20 cellular contexts compared by ENCODE assay signal in the genomic region with DNA sequence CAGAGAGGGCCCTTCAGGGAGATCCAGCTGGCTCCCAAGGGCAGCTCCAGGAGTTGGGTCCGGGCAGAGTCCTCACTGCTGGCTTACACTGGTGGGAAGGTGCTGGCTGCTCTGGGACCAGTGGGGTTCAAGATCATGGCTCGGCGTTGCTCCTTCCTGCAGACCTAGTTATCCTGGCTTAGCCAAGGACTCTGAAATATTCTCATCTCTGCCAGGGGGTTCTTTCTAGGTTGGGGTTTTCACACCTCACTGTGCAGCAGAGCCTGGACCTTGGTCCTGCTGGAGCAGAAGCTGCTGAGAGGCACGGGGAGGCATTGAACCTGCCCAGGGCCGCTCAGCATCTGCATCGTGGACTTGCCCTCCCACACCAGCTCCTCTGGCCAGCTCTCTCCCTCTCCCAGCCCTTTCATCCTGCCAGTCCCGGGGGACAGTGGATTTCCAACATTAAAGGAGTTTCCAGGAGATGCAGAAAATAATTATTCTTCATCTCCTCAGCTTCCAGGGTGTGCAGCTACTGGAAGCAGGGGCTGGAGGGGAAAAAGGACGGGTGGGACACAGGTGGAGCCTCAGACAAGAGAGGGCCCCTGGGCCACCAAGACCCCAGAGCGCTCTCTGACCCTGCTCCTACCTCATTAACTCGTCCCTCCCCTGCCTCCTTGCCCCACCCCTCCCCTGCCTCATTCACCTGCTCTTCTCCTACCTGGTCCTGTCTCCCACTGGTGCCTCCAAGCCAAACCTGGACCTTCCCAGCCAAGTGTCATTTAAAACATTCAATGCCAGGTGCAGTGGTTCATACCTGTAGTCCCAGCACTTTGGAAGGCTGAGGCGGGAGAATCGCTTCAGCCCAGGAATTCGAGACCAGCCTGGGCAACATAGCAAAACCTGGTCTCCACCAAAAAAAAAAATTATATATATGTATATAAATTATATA. TPM values are rescaled to one million over a fixed set of nuclear protein-coding genes. Genes with fewer than 3 reads are reported as not detected.
DNase-seq lines count a peak whose midpoint lies in the region; ATAC-seq lines count a peak whose summit lies in the region.
"Had no signal": no experiment of that assay in that cellular context is flagged by ENCODE, and none has a peak within 500 bp of the region (broad histone marks: within the 10 kb centered on the region; RNA-seq: fewer than 3 reads in every experiment).

No MANE protein-coding gene starts in this region.

- peaks cover 4% of the 10 kb centered on the region for H3K27me3 Mint-ChIP-seq in activated naive CD4-positive, alpha-beta T cell treated with anti-CD3 and anti-CD28 coated beads, Interleukin-2, amount 10 ng/mL, durations not matched to agents 7 days and 5 days
- no peaks in the 10 kb centered on the region for H3K27me3 Mint-ChIP-seq in activated CD8-positive, alpha-beta memory T cell treated with anti-CD3 and anti-CD28 coated beads, Interleukin-2, amount 10 ng/mL, durations not matched to agents 7 days and 5 days

- peak; percentile 16 for DNase-seq in activated naive CD4-positive, alpha-beta T cell treated with anti-CD3 and anti-CD28 coated beads, Interleukin-2, amount 10 ng/mL, durations not matched to agents 7 days and 5 days
- DNase-seq in activated naive CD4-positive, alpha-beta T cell treated with anti-CD3 and anti-CD28 coated beads, Interleukin-2, amount 50 U/mL, for 72 hours (ENCODE audit: low spot score in 2 of 2): no peak
- peak; percentile 19 for DNase-seq in activated CD8-positive, alpha-beta memory T cell treated with anti-CD3 and anti-CD28 coated beads, Interleukin-2, amount 10 ng/mL, durations not matched to agents 7 days and 5 days
- peak; percentile 30 for DNase-seq in left lobe of liver (ENCODE audit: low spot score)
- no peak for DNase-seq in substantia nigra (lab: John Stamatoyannopoulos, UW)
- DNase-seq in NCI-H1105 (lab: John Stamatoyannopoulos, UW): no peak
- no peak for DNase-seq in RPMI8226
- DNase-seq in medulla oblongata (ENCODE audit: extremely low spot score): no peak
- DNase-seq: activated CD4-positive, alpha-beta T cell treated with anti-CD3 and anti-CD28 coated beads, Interleukin-2, amount 50 U/mL, for 4 hours; activated naive CD4-positive, alpha-beta T cell treated with anti-CD3 and anti-CD28 coated beads for 36 hours; DMS79; glutamatergic neuron; NCI-H187 treated with DMSO at 0.1 percent for 48 hours; NCI-H226; stimulated activated CD4-positive, alpha-beta T cell treated with anti-CD3 and anti-CD28 coated beads, Interleukin-15, amount 100 ng/mL, for 24 hours; T-helper 9 cell had no signal

- peak overlapping the region; percentile 51 for H3K27ac ChIP-seq in substantia nigra (ENCODE audit: low read depth, low read length, poor library complexity, severe bottlenecking)
- H3K27ac ChIP-seq: ascending aorta, parathyroid adenoma, upper lobe of left lung had no signal

- H3K4me1 Mint-ChIP-seq in activated naive CD4-positive, alpha-beta T cell treated with anti-CD3 and anti-CD28 coated beads, Interleukin-2, amount 10 ng/mL, durations not matched to agents 7 days and 5 days: no peaks in the 10 kb centered on the region
- H3K4me1 Mint-ChIP-seq in activated CD8-positive, alpha-beta memory T cell treated with anti-CD3 and anti-CD28 coated beads, Interleukin-2, amount 10 ng/mL, durations not matched to agents 7 days and 5 days: no peaks in the 10 kb centered on the region

- H3K27ac Mint-ChIP-seq in activated naive CD4-positive, alpha-beta T cell treated with anti-CD3 and anti-CD28 coated beads, Interleukin-2, amount 10 ng/mL, durations not matched to agents 7 days and 5 days: no peak overlapping the region
- no peak overlapping the region for H3K27ac Mint-ChIP-seq in activated naive CD4-positive, alpha-beta T cell treated with anti-CD3 and anti-CD28 coated beads, Interleukin-2, amount 50 U/mL, for 72 hours
- no peak overlapping the region for H3K27ac Mint-ChIP-seq in activated CD8-positive, alpha-beta memory T cell treated with anti-CD3 and anti-CD28 coated beads, Interleukin-2, amount 10 ng/mL, durations not matched to agents 7 days and 5 days
- H3K27ac Mint-ChIP-seq: activated naive CD4-positive, alpha-beta T cell treated with anti-CD3 and anti-CD28 coated beads for 36 hours; nephron had no signal

- H3K36me3 Mint-ChIP-seq in activated naive CD4-positive, alpha-beta T cell treated with anti-CD3 and anti-CD28 coated beads, Interleukin-2, amount 10 ng/mL, durations not matched to agents 7 days and 5 days: no peaks in the 10 kb centered on the region
- no peaks in the 10 kb centered on the region for H3K36me3 Mint-ChIP-seq in activated naive CD4-positive, alpha-beta T cell treated with anti-CD3 and anti-CD28 coated beads, Interleukin-2, amount 50 U/mL, for 72 hours
- H3K36me3 Mint-ChIP-seq in activated CD8-positive, alpha-beta memory T cell treated with anti-CD3 and anti-CD28 coated beads, Interleukin-2, amount 10 ng/mL, durations not matched to agents 7 days and 5 days: no peaks in the 10 kb centered on the region

- no peaks in the 10 kb centered on the region for H3K9me3 Mint-ChIP-seq in activated naive CD4-positive, alpha-beta T cell treated with anti-CD3 and anti-CD28 coated beads, Interleukin-2, amount 10 ng/mL, durations not matched to agents 7 days and 5 days
- no peaks in the 10 kb centered on the region for H3K9me3 Mint-ChIP-seq in activated naive CD4-positive, alpha-beta T cell treated with anti-CD3 and anti-CD28 coated beads, Interleukin-2, amount 50 U/mL, for 72 hours
- H3K9me3 Mint-ChIP-seq in activated CD8-positive, alpha-beta memory T cell treated with anti-CD3 and anti-CD28 coated beads, Interleukin-2, amount 10 ng/mL, durations not matched to agents 7 days and 5 days (ENCODE audit: low read depth): no peaks in the 10 kb centered on the region
- H3K9me3 Mint-ChIP-seq: activated naive CD4-positive, alpha-beta T cell treated with anti-CD3 and anti-CD28 coated beads for 36 hours; nephron had no signal

- no peak for ATAC-seq in activated naive CD4-positive, alpha-beta T cell treated with anti-CD3 and anti-CD28 coated beads, Interleukin-2, amount 50 U/mL, for 72 hours
- no peak for ATAC-seq in activated CD8-positive, alpha-beta memory T cell treated with anti-CD3 and anti-CD28 coated beads, Interleukin-2, amount 10 ng/mL, durations not matched to agents 7 days and 5 days
- no peak for ATAC-seq in left lobe of liver

- CTCF ChIA-PET in activated naive CD4-positive, alpha-beta T cell treated with anti-CD3 and anti-CD28 coated beads, Interleukin-2, amount 10 ng/mL, durations not matched to agents 7 days and 5 days (lab: Charles Lee): no interaction called here
- CTCF ChIA-PET in activated CD8-positive, alpha-beta memory T cell treated with anti-CD3 and anti-CD28 coated beads, Interleukin-2, amount 10 ng/mL, durations not matched to agents 7 days and 5 days (lab: Charles Lee): interaction anchor here (1.3 kb wide), 1 partner anchor 10 kb away, joined by 3 read pairs; no protein-coding TSS in a partner anchor

- no peak overlapping the region for H3K4me3 Mint-ChIP-seq in activated naive CD4-positive, alpha-beta T cell treated with anti-CD3 and anti-CD28 coated beads, Interleukin-2, amount 10 ng/mL, durations not matched to agents 7 days and 5 days
- H3K4me3 Mint-ChIP-seq in activated CD8-positive, alpha-beta memory T cell treated with anti-CD3 and anti-CD28 coated beads, Interleukin-2, amount 10 ng/mL, durations not matched to agents 7 days and 5 days: no peak overlapping the region
- H3K4me3 Mint-ChIP-seq: activated naive CD4-positive, alpha-beta T cell treated with anti-CD3 and anti-CD28 coated beads for 36 hours; nephron had no signal

RNA-seq across cellular contexts. Expression of a gene that starts 42.5 kb away (rescaled TPM):
- total RNA-seq in activated naive CD4-positive, alpha-beta T cell treated with anti-CD3 and anti-CD28 coated beads, Interleukin-2, amount 50 U/mL, for 72 hours: 1 to 10 TPM in 1 of 2 donors, under 1 TPM in 1; 0.82 to 1.6 TPM
- under 1 TPM; 0.19 to 0.38 TPM for total RNA-seq in activated CD8-positive, alpha-beta memory T cell treated with anti-CD3 and anti-CD28 coated beads, Interleukin-2, amount 10 ng/mL, durations not matched to agents 7 days and 5 days
- 0.28 TPM for total RNA-seq in left lobe of liver
- total RNA-seq: ascending aorta had no signal

Comparison
In these comparisons a context has a peak if more than half of its experiments do, and no peak if none do; other contexts are left out.
1. DNase-seq: peak in activated naive CD4-positive, alpha-beta T cell treated with anti-CD3 and anti-CD28 coated beads, Interleukin-2, amount 10 ng/mL, durations not matched to agents 7 days and 5 days (single experiment), activated CD8-positive, alpha-beta memory T cell treated with anti-CD3 and anti-CD28 coated beads, Interleukin-2, amount 10 ng/mL, durations not matched to agents 7 days and 5 days (single experiment) and left lobe of liver (single experiment); none in activated naive CD4-positive, alpha-beta T cell treated with anti-CD3 and anti-CD28 coated beads, Interleukin-2, amount 50 U/mL, for 72 hours (0 of 2), substantia nigra (0 of 49), NCI-H1105 (single experiment), RPMI8226 (single experiment) and medulla oblongata (single experiment).